ENCODE assay signal across 15 cellular contexts in genomic region chr3:151382671-151383070, GRCh38. TPM values are rescaled to one million over a fixed set of nuclear protein-coding genes. Genes with fewer than 3 reads are reported as not detected.
A peak's percentile ranks its signal among the peaks of the same experiment; 100 is the strongest.
DNase-seq lines count a peak whose midpoint lies in the region; ATAC-seq and TF ChIP-seq lines count a peak whose summit lies in the region.
"Had no signal": no experiment of that assay in that cellular context is flagged by ENCODE, and none has a peak within 500 bp of the region (broad histone marks: within the 10 kb centered on the region; RNA-seq: fewer than 3 reads in every experiment).

No MANE protein-coding gene starts in this region.

- H3K9me3 ChIP-seq in CD4-positive, alpha-beta T cell (ENCODE audit: control insufficient read depth, low read length): no peaks in the 10 kb centered on the region
- H3K9me3 ChIP-seq in suprapubic skin: no peaks in the 10 kb centered on the region
- H3K9me3 ChIP-seq: lower lobe of right lung, right lobe of liver had no signal

- no peak for TF ChIP-seq EP300 in suprapubic skin (IDR thresholded peaks at IDR 0.05)

- H3K4me1 Mint-ChIP-seq in activated B cell treated with CpG ODN at 0.5 μM for 24 hours: peaks cover 73% of the 10 kb centered on the region
- H3K4me1 Mint-ChIP-seq in CD4-positive, alpha-beta T cell (ENCODE audit: low read depth): no peaks in the 10 kb centered on the region

- H3K4me3 Mint-ChIP-seq in activated B cell treated with CpG ODN at 0.5 μM for 24 hours: peak overlapping the region; percentile 52
- H3K4me3 Mint-ChIP-seq in CD4-positive, alpha-beta T cell: no peak overlapping the region
- H3K4me3 Mint-ChIP-seq: T-helper 1 cell treated with Interleukin-12 subunit alpha and Interleukin-12 subunit beta and Interleukin-4 antibody, amounts not matched to agents 30 μg/mL and 1 μg/mL, for 36 hours had no signal

- DNase-seq in SIG-M5 treated with dmso at 0.1 percent for 504 hours (lab: John Stamatoyannopoulos, UW; ENCODE audit: unreplicated experiment): peak; percentile 20
- no peak for DNase-seq in SIG-M5 (lab: John Stamatoyannopoulos, UW)
- DNase-seq in activated B cell treated with CpG ODN at 0.5 μM for 24 hours: no peak
- no peak for DNase-seq in DMS53 treated with DMSO at 0.1 percent for 48 hours (lab: John Stamatoyannopoulos, UW; ENCODE audit: unreplicated experiment)
- DNase-seq in activated CD4-positive, alpha-beta T cell treated with anti-CD3 and anti-CD28 coated beads for 4 hours: no peak
- DNase-seq in CD4-positive, alpha-beta T cell: no peak
- no peak for DNase-seq in suprapubic skin (ENCODE audit: low spot score in 2 of 2)
- DNase-seq: activated T-cell treated with anti-CD3 and anti-CD28 coated beads for 4 hours, lower lobe of right lung, NCI-H2227 treated with DMSO at 0.1 percent for 48 hours, right lobe of liver had no signal

- 94% methylated on average over 5 of the region's 5 CpGs for WGBS in suprapubic skin

- no peaks in the 10 kb centered on the region for H3K27me3 ChIP-seq in CD4-positive, alpha-beta T cell (ENCODE audit: control insufficient read depth, insufficient read depth, low read length)
- H3K27me3 ChIP-seq in suprapubic skin: no peaks in the 10 kb centered on the region
- H3K27me3 ChIP-seq: right lobe of liver had no signal

- ATAC-seq in HG03095 (IDR thresholded peaks at IDR 0.05; ENCODE audit: unreplicated experiment) (peak; percentile 32), activated B cell treated with CpG ODN at 0.5 μM for 24 hours (ENCODE audit: low read depth) (peak; percentile 52)
- ATAC-seq in CD4-positive, alpha-beta T cell (ENCODE audit: poor library complexity): no peak
- ATAC-seq: lower lobe of right lung had no signal

- H3K27me3 Mint-ChIP-seq in activated B cell treated with CpG ODN at 0.5 μM for 24 hours: no peaks in the 10 kb centered on the region
- H3K27me3 Mint-ChIP-seq in CD4-positive, alpha-beta T cell: no peaks in the 10 kb centered on the region

- peaks cover 24% of the 10 kb centered on the region for H3K4me1 ChIP-seq in suprapubic skin
- H3K4me1 ChIP-seq: right lobe of liver had no signal

- POLR2A ChIA-PET in activated B cell treated with CpG ODN at 0.5 μM for 24 hours (lab: Charles Lee): interaction anchor here (0.5 to 1.1 kb wide), 4 partner anchors 23 to 974 kb away, joined by 3 to 15 read pairs (median 5); partner anchors contain the start of gene TSC22D2
- POLR2A ChIA-PET in CD4-positive, alpha-beta T cell (lab: Charles Lee): no interaction called here

- no peak overlapping the region for H3K4me3 ChIP-seq in suprapubic skin
- H3K4me3 ChIP-seq: right lobe of liver had no signal

- no peaks in the 10 kb centered on the region for H3K36me3 Mint-ChIP-seq in activated B cell treated with CpG ODN at 0.5 μM for 24 hours (ENCODE audit: low read depth)
- no peaks in the 10 kb centered on the region for H3K36me3 Mint-ChIP-seq in CD4-positive, alpha-beta T cell (ENCODE audit: low read depth)

- no peaks in the 10 kb centered on the region for H3K9me3 Mint-ChIP-seq in activated B cell treated with CpG ODN at 0.5 μM for 24 hours
- no peaks in the 10 kb centered on the region for H3K9me3 Mint-ChIP-seq in CD4-positive, alpha-beta T cell
- H3K9me3 Mint-ChIP-seq: T-helper 1 cell treated with Interleukin-12 subunit alpha and Interleukin-12 subunit beta and Interleukin-4 antibody, amounts not matched to agents 30 μg/mL and 1 μg/mL, for 36 hours had no signal

- no peak for TF ChIP-seq CTCF in activated B cell treated with CpG ODN at 0.5 μM for 24 hours (IDR thresholded peaks at IDR 0.05)
- no peak for TF ChIP-seq CTCF in CD4-positive, alpha-beta T cell (IDR thresholded peaks at IDR 0.05)
- no peak for TF ChIP-seq CTCF in suprapubic skin (IDR thresholded peaks at IDR 0.05)

- no peak overlapping the region for H3K27ac ChIP-seq in CD4-positive, alpha-beta T cell (ENCODE audit: low read depth, low read length)
- H3K27ac ChIP-seq in suprapubic skin: no peak overlapping the region
- H3K27ac ChIP-seq: lower lobe of right lung, right lobe of liver had no signal

- intact Hi-C loops in activated B cell treated with CpG ODN at 0.5 μM for 24 hours (cut with micrococcal nuclease): loop anchor here (1.0 to 10.0 kb wide), 10 partner anchors 8 to 975 kb away; partner anchors contain the start of genes EIF2A, P2RY13, SERP1 and SIAH2
- intact Hi-C loops in CD4-positive, alpha-beta T cell (cut with DNase I, micrococcal nuclease): no loop called here

- peak overlapping the region; percentile 83 for H3K27ac Mint-ChIP-seq in activated B cell treated with CpG ODN at 0.5 μM for 24 hours
- no peak overlapping the region for H3K27ac Mint-ChIP-seq in CD4-positive, alpha-beta T cell
- H3K27ac Mint-ChIP-seq: T-helper 1 cell treated with Interleukin-12 subunit alpha and Interleukin-12 subunit beta and Interleukin-4 antibody, amounts not matched to agents 30 μg/mL and 1 μg/mL, for 36 hours had no signal

- CTCF ChIA-PET in activated B cell treated with CpG ODN at 0.5 μM for 24 hours (lab: Charles Lee): interaction anchor here (1.3 kb wide), 2 partner anchors 49 to 57 kb away, joined by 3 read pairs; no protein-coding TSS in a partner anchor
- CTCF ChIA-PET in CD4-positive, alpha-beta T cell (lab: Charles Lee): no interaction called here

- TF ChIP-seq POLR2A in suprapubic skin (IDR thresholded peaks at IDR 0.05): no peak

- H3K36me3 ChIP-seq in suprapubic skin: no peaks in the 10 kb centered on the region
- H3K36me3 ChIP-seq: lower lobe of right lung, right lobe of liver had no signal

RNA-seq across cellular contexts. Expression of gene P2RY12, which starts 1.9 kb away (rescaled TPM):
- total RNA-seq in activated B cell treated with CpG ODN at 0.5 μM for 24 hours (0.58 and 0.64 TPM in 2 replicates), suprapubic skin (1 to 10 TPM in 1 of 4 donors, not detected in 3; 1.2 TPM)
- total RNA-seq in CD4-positive, alpha-beta T cell: not detected
- total RNA-seq: A172, H1 had no signal

RNA-seq across cellular contexts. Expression of gene P2RY13, which starts 53.3 kb away (rescaled TPM):
- total RNA-seq in activated B cell treated with CpG ODN at 0.5 μM for 24 hours: 0.33 and 0.34 TPM in 2 replicates
- under 1 TPM in 1 of 2 experiments, not detected in 1; 0.08 TPM for total RNA-seq in CD4-positive, alpha-beta T cell
- 1 to 10 TPM in 2 of 4 donors, under 1 TPM in 2; 0.53 to 3.4 (median 1.3) TPM for total RNA-seq in suprapubic skin
- total RNA-seq: A172, H1 had no signal
